16 cellular contexts compared by ENCODE assay signal in the genomic region with DNA sequence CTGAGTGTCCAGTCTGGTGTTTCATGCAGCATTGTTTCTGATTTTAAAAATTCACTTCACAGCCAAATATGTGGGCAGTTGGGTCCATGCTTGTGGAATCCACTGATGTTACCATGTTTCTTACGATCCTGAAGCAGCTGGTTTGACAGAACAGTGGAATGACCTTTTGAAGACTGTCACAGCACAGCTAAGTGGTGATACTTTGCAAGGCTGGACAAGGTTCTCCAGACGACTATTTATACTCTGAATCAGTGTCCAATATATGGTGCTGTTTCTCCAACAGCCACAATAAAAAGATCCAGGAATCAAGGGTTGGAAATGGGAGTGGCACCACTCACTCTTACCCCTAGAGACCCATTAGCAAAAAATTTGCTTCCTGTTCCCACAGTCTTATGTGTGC.
A peak's percentile ranks its signal among the peaks of the same experiment; 100 is the strongest.
DNase-seq lines count a peak whose midpoint lies in the region; ATAC-seq and TF ChIP-seq lines count a peak whose summit lies in the region.
"Had no signal": no experiment of that assay in that cellular context is flagged by ENCODE, and none has a peak within 500 bp of the region (broad histone marks: within the 10 kb centered on the region; RNA-seq: fewer than 3 reads in every experiment).

No MANE protein-coding gene starts in this region.

- DNase-seq in Right ventricle myocardium inferior (ENCODE audit: missing footprints) (no peak), right cardiac atrium (no peak), left ventricle myocardium superior (no peak), cardiac septum (ENCODE audit: low spot score) (no peak), SW480 (ENCODE audit: low spot score) (peak; percentile 3), tibial artery (no peak)
- DNase-seq: Caco-2; CD4-positive, CD25-positive, alpha-beta regulatory T cell; CD8-positive, alpha-beta T cell; DMS153; DND-41; GOT3; HFFc6 had no signal

- 46% methylated on average over 2 of the region's 2 CpGs for WGBS in right cardiac atrium

- H3K36me3 ChIP-seq in tibial artery = no peaks in the 10 kb centered on the region
- H3K36me3 ChIP-seq: BLaER1, HAP-1 had no signal

- intact Hi-C loops in Right ventricle myocardium inferior (cut with DNase I) (no loop called here), right cardiac atrium (cut with DNase I) (no loop called here), left ventricle myocardium superior (cut with micrococcal nuclease) (no loop called here), cardiac septum (cut with DNase I) (no loop called here), tibial artery (cut with DNase I; ENCODE audit: low total_unique reads) (no loop called here)

- H3K9me3 ChIP-seq in right cardiac atrium (ENCODE audit: control insufficient read depth, low read length) = no peaks in the 10 kb centered on the region
- H3K9me3 ChIP-seq in tibial artery = no peaks in the 10 kb centered on the region
- H3K9me3 ChIP-seq: BLaER1, Caco-2, HAP-1 had no signal

- TF ChIP-seq CTCF in tibial artery (IDR thresholded peaks at IDR 0.05) = no peak

- no peak overlapping the region for H3K4me3 ChIP-seq in right cardiac atrium (ENCODE audit: low read length)
- H3K4me3 ChIP-seq in tibial artery = no peak overlapping the region
- H3K4me3 ChIP-seq: BLaER1, HAP-1 had no signal

- H3K27ac ChIP-seq in right cardiac atrium (ENCODE audit: low read length) (no peak overlapping the region), tibial artery (no peak overlapping the region)
- H3K27ac ChIP-seq: BLaER1, C4-2B had no signal

- H3K4me1 ChIP-seq in right cardiac atrium (ENCODE audit: control insufficient read depth, insufficient read depth, low read length) = no peaks in the 10 kb centered on the region
- H3K4me1 ChIP-seq in tibial artery = peaks cover 0 to 5% (median 0%) of the 10 kb centered on the region in 4 donors
- H3K4me1 ChIP-seq: Caco-2, HAP-1 had no signal

- H3K27me3 ChIP-seq in right cardiac atrium (ENCODE audit: control insufficient read depth, insufficient read depth) (no peaks in the 10 kb centered on the region), tibial artery (no peaks in the 10 kb centered on the region)
- H3K27me3 ChIP-seq: BLaER1 had no signal

- ATAC-seq in Right ventricle myocardium inferior (peak; percentile 53), right cardiac atrium (no peak), left ventricle myocardium superior (peak; percentile 25)
- ATAC-seq: CD8-positive, alpha-beta T cell had no signal

Comparison
In these comparisons a context has a peak if more than half of its experiments do, and no peak if none do; other contexts are left out.
1. ATAC-seq: peak in Right ventricle myocardium inferior (single experiment) and left ventricle myocardium superior (single experiment); none in right cardiac atrium (0 of 2).